20 cellular contexts compared by ENCODE assay signal in genomic region chr10:104735036-104735435, GRCh38.
A peak's percentile ranks its signal among the peaks of the same experiment; 100 is the strongest.
DNase-seq lines count a peak whose midpoint lies in the region; ATAC-seq and TF ChIP-seq lines count a peak whose summit lies in the region.
"Had no signal": no experiment of that assay in that cellular context is flagged by ENCODE, and none has a peak within 500 bp of the region (broad histone marks: within the 10 kb centered on the region; RNA-seq: fewer than 3 reads in every experiment).

No MANE protein-coding gene starts in this region.

- no peaks in the 10 kb centered on the region for H3K36me3 Mint-ChIP-seq in endothelial cell (ENCODE audit: low read depth, unreplicated experiment)
- H3K36me3 Mint-ChIP-seq in activated CD4-positive, alpha-beta memory T cell treated with anti-CD3 and anti-CD28 coated beads for 36 hours, result no peaks in the 10 kb centered on the region
- H3K36me3 Mint-ChIP-seq: CD8-positive, alpha-beta T cell; immature natural killer cell had no signal

- H3K27me3 Mint-ChIP-seq in endothelial cell (ENCODE audit: unreplicated experiment), result peaks cover 2% of the 10 kb centered on the region
- peaks cover 3% of the 10 kb centered on the region for H3K27me3 Mint-ChIP-seq in activated CD4-positive, alpha-beta memory T cell treated with anti-CD3 and anti-CD28 coated beads for 36 hours

- POLR2A ChIA-PET in A673 (lab: Charles Lee; ENCODE audit: low non-redundant PET), result no interaction called here
- POLR2A ChIA-PET in activated CD4-positive, alpha-beta memory T cell treated with anti-CD3 and anti-CD28 coated beads for 36 hours (lab: Charles Lee), result no interaction called here

- ATAC-seq in lower lobe of right lung (peak in 1 of 2 donors; percentile 43), HG03457 (IDR thresholded peaks at IDR 0.05; ENCODE audit: unreplicated experiment) (no peak)
- ATAC-seq: CD8-positive, alpha-beta T cell had no signal

- 27 to 38% methylated on average over 8 of the region's 8 CpGs for WGBS in esophagus squamous epithelium, 2 donors

- H3K4me1 Mint-ChIP-seq in endothelial cell (ENCODE audit: unreplicated experiment), result no peaks in the 10 kb centered on the region
- no peaks in the 10 kb centered on the region for H3K4me1 Mint-ChIP-seq in activated CD4-positive, alpha-beta memory T cell treated with anti-CD3 and anti-CD28 coated beads for 36 hours (ENCODE audit: low read depth)
- H3K4me1 Mint-ChIP-seq: activated CD4-positive, alpha-beta T cell treated with anti-CD3 and anti-CD28 coated beads, Interleukin-2, amount 10 ng/mL, durations not matched to agents 24 days and 14 days; immature natural killer cell had no signal

- H3K27ac Mint-ChIP-seq in endothelial cell (ENCODE audit: unreplicated experiment), result no peak overlapping the region
- no peak overlapping the region for H3K27ac Mint-ChIP-seq in activated CD4-positive, alpha-beta memory T cell treated with anti-CD3 and anti-CD28 coated beads for 36 hours
- H3K27ac Mint-ChIP-seq: activated CD4-positive, alpha-beta T cell treated with anti-CD3 and anti-CD28 coated beads, Interleukin-2, amount 10 ng/mL, durations not matched to agents 24 days and 14 days; CD8-positive, alpha-beta T cell; immature natural killer cell had no signal

- no peaks in the 10 kb centered on the region for H3K36me3 ChIP-seq in A673 (ENCODE audit: insufficient read depth, low read length, poor library complexity, severe bottlenecking)
- H3K36me3 ChIP-seq in lower lobe of right lung, result no peaks in the 10 kb centered on the region
- no peaks in the 10 kb centered on the region for H3K36me3 ChIP-seq in esophagus squamous epithelium
- H3K36me3 ChIP-seq: neutrophil, spleen had no signal

- peaks cover 61% of the 10 kb centered on the region for H3K27me3 ChIP-seq in A673 (replicated peaks; ENCODE audit: insufficient read depth, low read depth, low read length, poor library complexity)
- no peaks in the 10 kb centered on the region for H3K27me3 ChIP-seq in lower lobe of right lung (ENCODE audit: low read depth)
- H3K27me3 ChIP-seq in esophagus squamous epithelium, result peaks cover 0 to 7% (median 0%) of the 10 kb centered on the region in 4 donors

- H3K4me3 ChIP-seq in A673 (ENCODE audit: low read depth, low read length, poor library complexity, severe bottlenecking), result no peak overlapping the region
- H3K4me3 ChIP-seq in lower lobe of right lung, result no peak overlapping the region
- no peak overlapping the region for H3K4me3 ChIP-seq in esophagus squamous epithelium
- H3K4me3 ChIP-seq: GM23248, spleen had no signal

- no peak overlapping the region for H3K4me3 Mint-ChIP-seq in endothelial cell (ENCODE audit: unreplicated experiment)
- no peak overlapping the region for H3K4me3 Mint-ChIP-seq in activated CD4-positive, alpha-beta memory T cell treated with anti-CD3 and anti-CD28 coated beads for 36 hours
- H3K4me3 Mint-ChIP-seq: activated CD4-positive, alpha-beta T cell treated with anti-CD3 and anti-CD28 coated beads, Interleukin-2, amount 10 ng/mL, durations not matched to agents 24 days and 14 days; CD8-positive, alpha-beta T cell; immature natural killer cell had no signal

- peak; percentile 1 for DNase-seq in A673 (ENCODE audit: low spot score)
- peak; percentile 66 for DNase-seq in NCI-H1105 treated with DMSO at 0.1 percent for 48 hours (lab: John Stamatoyannopoulos, UW)
- DNase-seq in endothelial cell (ENCODE audit: low spot score), result peak; percentile 19
- peak; percentile 44 for DNase-seq in lower lobe of right lung
- DNase-seq in DMS114 treated with DMSO at 0.1 percent for 48 hours (lab: John Stamatoyannopoulos, UW; ENCODE audit: unreplicated experiment), result no peak
- DNase-seq in esophagus squamous epithelium (lab: John Stamatoyannopoulos, UW), result no peak
- no peak for DNase-seq in activated CD4-positive, alpha-beta memory T cell treated with anti-CD3 and anti-CD28 coated beads for 36 hours
- DNase-seq: activated CD4-positive, alpha-beta T cell treated with anti-CD3 and anti-CD28 coated beads, Interleukin-2, amount 10 ng/mL, durations not matched to agents 24 days and 14 days; activated naive CD4-positive, alpha-beta T cell treated with anti-CD3 and anti-CD28 coated beads, Interleukin-2, amount 50 U/mL, for 16 hours; CD8-positive, alpha-beta T cell; effector memory CD4-positive, alpha-beta T cell; EL; GM23248; immature natural killer cell; NCI-H2171; SHP77 treated with DMSO at 0.1 percent for 48 hours; spleen; stimulated activated naive CD4-positive, alpha-beta T cell had no signal

- TF ChIP-seq CTCF in A673 (conservative IDR thresholded peaks at IDR 0.05; ENCODE audit: low read depth, low read length) (no peak), endothelial cell (IDR thresholded peaks at IDR 0.05; ENCODE audit: unreplicated experiment) (no peak), lower lobe of right lung (IDR thresholded peaks at IDR 0.05) (no peak), esophagus squamous epithelium (IDR thresholded peaks at IDR 0.05) (no peak)

- H3K9me3 Mint-ChIP-seq in endothelial cell (ENCODE audit: unreplicated experiment), result no peaks in the 10 kb centered on the region
- H3K9me3 Mint-ChIP-seq in activated CD4-positive, alpha-beta memory T cell treated with anti-CD3 and anti-CD28 coated beads for 36 hours, result no peaks in the 10 kb centered on the region
- H3K9me3 Mint-ChIP-seq: activated CD4-positive, alpha-beta T cell treated with anti-CD3 and anti-CD28 coated beads, Interleukin-2, amount 10 ng/mL, durations not matched to agents 24 days and 14 days; CD8-positive, alpha-beta T cell; immature natural killer cell had no signal

- no TSS peak for BruUV-seq in A673 (replicated peaks; lab: Mats Ljungman, UMichigan)

- intact Hi-C loops in A673 (cut with micrococcal nuclease; ENCODE audit: unreplicated experiment), result no loop called here
- intact Hi-C loops in lower lobe of right lung (cut with DNase I), result no loop called here
- intact Hi-C loops in esophagus squamous epithelium (cut with DNase I), result no loop called here
- intact Hi-C loops in activated CD4-positive, alpha-beta memory T cell treated with anti-CD3 and anti-CD28 coated beads for 36 hours (cut with micrococcal nuclease), result no loop called here

- TF ChIP-seq POLR2A in esophagus squamous epithelium (IDR thresholded peaks at IDR 0.05), result no peak

- CTCF ChIA-PET in A673 (lab: Charles Lee), result no interaction called here
- CTCF ChIA-PET in activated CD4-positive, alpha-beta memory T cell treated with anti-CD3 and anti-CD28 coated beads for 36 hours (lab: Charles Lee), result interaction anchor here (0.6 kb wide), 1 partner anchor 11 kb away, joined by 3 read pairs; no protein-coding TSS in a partner anchor

- no peak overlapping the region for H3K27ac ChIP-seq in A673 (ENCODE audit: low read depth, low read length, poor library complexity, severe bottlenecking)
- no peak overlapping the region for H3K27ac ChIP-seq in lower lobe of right lung
- no peak overlapping the region for H3K27ac ChIP-seq in esophagus squamous epithelium
- H3K27ac ChIP-seq: GM23248, neutrophil, spleen had no signal

- H3K9me3 ChIP-seq in A673 (ENCODE audit: low read depth, low read length, poor library complexity, severe bottlenecking) (no peaks in the 10 kb centered on the region), lower lobe of right lung (no peaks in the 10 kb centered on the region), esophagus squamous epithelium (no peaks in the 10 kb centered on the region)
- H3K9me3 ChIP-seq: neutrophil, spleen had no signal

- no peaks in the 10 kb centered on the region for H3K4me1 ChIP-seq in A673 (ENCODE audit: insufficient read depth, low read length, poor library complexity, severe bottlenecking)
- no peaks in the 10 kb centered on the region for H3K4me1 ChIP-seq in lower lobe of right lung
- no peaks in the 10 kb centered on the region for H3K4me1 ChIP-seq in esophagus squamous epithelium
- H3K4me1 ChIP-seq: spleen had no signal

Comparison
In these comparisons a context has a peak if more than half of its experiments do, and no peak if none do; other contexts are left out.
1. DNase-seq: peak in A673 (single experiment), NCI-H1105 treated with DMSO at 0.1 percent for 48 hours (single experiment), endothelial cell (single experiment) and lower lobe of right lung (single experiment); none in DMS114 treated with DMSO at 0.1 percent for 48 hours (single experiment), esophagus squamous epithelium (single experiment) and activated CD4-positive, alpha-beta memory T cell treated with anti-CD3 and anti-CD28 coated beads for 36 hours (single experiment).